31 cellular contexts compared by ENCODE assay signal in genomic region chr5:5314626-5315025, GRCh38.
"Had no signal": no experiment of that assay in that cellular context is flagged by ENCODE, and none has a peak within 500 bp of the region (broad histone marks: within the 10 kb centered on the region; RNA-seq: fewer than 3 reads in every experiment).

No MANE protein-coding gene starts in this region.

- DNase-seq: activated CD4-positive, alpha-beta T cell treated with anti-CD3 and anti-CD28 coated beads, Interleukin-2, amount 10 ng/mL, durations not matched to agents 24 days and 14 days; activated CD4-positive, alpha-beta T cell treated with anti-CD3 and anti-CD28 coated beads, Interleukin-2, amount 50 U/mL, for 4 hours; activated CD8-positive, alpha-beta T cell treated with anti-CD3 and anti-CD28 coated beads for 36 hours; activated gamma-delta T cell treated with Interleukin-2 at 50 U/mL for 16 hours; activated naive CD4-positive, alpha-beta T cell treated with anti-CD3 and anti-CD28 coated beads for 36 hours; activated T-cell treated with anti-CD3 and anti-CD28 coated beads, Interleukin-2, amount 50 U/mL, for 1 hour; amniotic stem cell; aorta; MM.1S; MV-4-11; NCI-H1092; NCI-H1436 treated with DMSO at 0.1 percent for 48 hours; NCI-H1694 treated with DMSO at 0.1 percent for 48 hours; NCI-H2029; NCI-H345; NCI-H510A; NCI-H526; NCI-H748 treated with DMSO at 0.1 percent for 48 hours; NK-92 treated with Interleukin-12 subunit alpha and Interleukin-12 subunit beta, amount 100 ng/mL, for 24 hours; PC-3; Peyer's patch; RPMI8226; SHP77 treated with DMSO at 0.1 percent for 48 hours; SK-N-SH had no signal

- ATAC-seq: activated CD8-positive, alpha-beta T cell treated with anti-CD3 and anti-CD28 coated beads for 36 hours; activated naive CD4-positive, alpha-beta T cell treated with anti-CD3 and anti-CD28 coated beads, Interleukin-2, amount 50 U/mL, for 72 hours; PC-3 had no signal

- H3K4me1 ChIP-seq: breast epithelium, Peyer's patch had no signal

- H3K9me3 Mint-ChIP-seq: activated CD4-positive, alpha-beta T cell treated with anti-CD3 and anti-CD28 coated beads, Interleukin-2, amount 10 ng/mL, durations not matched to agents 24 days and 14 days; activated CD8-positive, alpha-beta T cell treated with anti-CD3 and anti-CD28 coated beads for 36 hours; T-helper 2 cell treated with Interferon-gamma antibody and Interleukin-4, amounts not matched to agents 5 μg/mL and 100 μg/mL, for 36 hours had no signal

- H3K4me3 ChIP-seq: breast epithelium, Peyer's patch, SJSA1 had no signal

- H3K9ac ChIP-seq: KMS-11, SK-N-SH had no signal

- H3K4me3 Mint-ChIP-seq: activated CD4-positive, alpha-beta T cell treated with anti-CD3 and anti-CD28 coated beads, Interleukin-2, amount 10 ng/mL, durations not matched to agents 24 days and 14 days; activated CD8-positive, alpha-beta T cell treated with anti-CD3 and anti-CD28 coated beads for 36 hours; activated naive CD4-positive, alpha-beta T cell treated with anti-CD3 and anti-CD28 coated beads for 36 hours; T-helper 1 cell treated with Interleukin-12 subunit alpha and Interleukin-12 subunit beta and Interleukin-4 antibody, amounts not matched to agents 30 μg/mL and 1 μg/mL, for 36 hours; T-helper 2 cell treated with Interferon-gamma antibody and Interleukin-4, amounts not matched to agents 5 μg/mL and 100 μg/mL, for 36 hours had no signal

- H3K36me3 ChIP-seq: breast epithelium, Peyer's patch, SJSA1 had no signal

- H3K27me3 Mint-ChIP-seq: activated CD4-positive, alpha-beta T cell treated with anti-CD3 and anti-CD28 coated beads, Interleukin-2, amount 10 ng/mL, durations not matched to agents 24 days and 14 days; activated CD8-positive, alpha-beta T cell treated with anti-CD3 and anti-CD28 coated beads for 36 hours had no signal

- H3K27ac ChIP-seq: breast epithelium, KMS-11, Peyer's patch, SJSA1 had no signal

- H3K9me3 ChIP-seq: breast epithelium, Peyer's patch, SJSA1, SK-N-SH had no signal

- H3K27ac Mint-ChIP-seq: activated CD4-positive, alpha-beta T cell treated with anti-CD3 and anti-CD28 coated beads, Interleukin-2, amount 10 ng/mL, durations not matched to agents 24 days and 14 days; activated CD8-positive, alpha-beta T cell treated with anti-CD3 and anti-CD28 coated beads for 36 hours; activated naive CD4-positive, alpha-beta T cell treated with anti-CD3 and anti-CD28 coated beads for 36 hours; activated naive CD4-positive, alpha-beta T cell treated with anti-CD3 and anti-CD28 coated beads, Interleukin-2, amount 50 U/mL, for 72 hours; activated T-helper 2 cell treated with anti-CD3 and anti-CD28 coated beads, Interferon-gamma antibody, Interleukin-2, Interleukin-4, amounts not matched to agents 10 μg/mL and 5 μg/mL and 100 μg/mL, durations not matched to agents 14 hours and 24 hours and 36 hours; T-helper 1 cell treated with Interleukin-12 subunit alpha and Interleukin-12 subunit beta and Interleukin-4 antibody, amounts not matched to agents 30 μg/mL and 1 μg/mL, for 36 hours; T-helper 2 cell treated with Interferon-gamma antibody and Interleukin-4, amounts not matched to agents 5 μg/mL and 100 μg/mL, for 36 hours had no signal

- H3K27me3 ChIP-seq: breast epithelium, Peyer's patch, SJSA1 had no signal

- H3K4me1 Mint-ChIP-seq: activated CD4-positive, alpha-beta T cell treated with anti-CD3 and anti-CD28 coated beads, Interleukin-2, amount 10 ng/mL, durations not matched to agents 24 days and 14 days had no signal

- H3K4me2 ChIP-seq: KMS-11, SK-N-SH had no signal
